Comparison of ENCODE assay signal across 32 cellular contexts in genomic region chr4:76679691-76680090, GRCh38.
DNase-seq lines count a peak whose midpoint lies in the region; ATAC-seq and TF ChIP-seq lines count a peak whose summit lies in the region.
"Had no signal": no experiment of that assay in that cellular context is flagged by ENCODE, and none has a peak within 500 bp of the region (broad histone marks: within the 10 kb centered on the region; RNA-seq: fewer than 3 reads in every experiment).

No MANE protein-coding gene starts in this region.

- no peak overlapping the region for H3K4ac ChIP-seq in mesenchymal stem cell (ENCODE audit: low read depth in 1 of 2, low read length in 2 of 2)

- peaks cover 0 to 8% (median 2%) of the 10 kb centered on the region in 4 donors for H3K4me1 ChIP-seq in upper lobe of left lung
- peaks cover 5% of the 10 kb centered on the region for H3K4me1 ChIP-seq in mesenchymal stem cell (ENCODE audit: control insufficient read depth, insufficient read depth, low read depth, low read length)
- H3K4me1 ChIP-seq: breast epithelium, colonic mucosa, spleen had no signal

- H3K27ac Mint-ChIP-seq in activated T-cell treated with anti-CD3 and anti-CD28 coated beads, Interleukin-2, amount 50 U/mL, for 72 hours: no peak overlapping the region
- H3K27ac Mint-ChIP-seq: activated CD4-positive, alpha-beta T cell treated with anti-CD3 and anti-CD28 coated beads for 36 hours; activated CD8-positive, alpha-beta T cell treated with anti-CD3 and anti-CD28 coated beads for 36 hours; activated naive CD4-positive, alpha-beta T cell treated with anti-CD3 and anti-CD28 coated beads, Interleukin-2, amount 50 U/mL, for 24 hours had no signal

- H4K91ac ChIP-seq in mesenchymal stem cell (ENCODE audit: low read length): no peak overlapping the region

- no peaks in the 10 kb centered on the region for H3K36me3 Mint-ChIP-seq in activated T-cell treated with anti-CD3 and anti-CD28 coated beads, Interleukin-2, amount 50 U/mL, for 72 hours (ENCODE audit: insufficient read depth in 2 of 2)
- H3K36me3 Mint-ChIP-seq: activated naive CD4-positive, alpha-beta T cell treated with anti-CD3 and anti-CD28 coated beads, Interleukin-2, amount 50 U/mL, for 24 hours had no signal

- H3K27ac ChIP-seq in upper lobe of left lung: peak overlapping the region in 3 of 4 donors; percentile 10 to 22 (median 18)
- no peak overlapping the region for H3K27ac ChIP-seq in mesenchymal stem cell (ENCODE audit: low read length, poor library complexity, severe bottlenecking)
- H3K27ac ChIP-seq: 22Rv1, breast epithelium, C4-2B, colonic mucosa, Peyer's patch, right lobe of liver, spleen had no signal

- no peak overlapping the region for H3K23ac ChIP-seq in mesenchymal stem cell (ENCODE audit: low read length in 2 of 2)

- peak overlapping the region in 1 of 2 experiments; percentile 0 for H2BK12ac ChIP-seq in mesenchymal stem cell (ENCODE audit: low read length in 2 of 2)

- H3K9me3 Mint-ChIP-seq in activated T-cell treated with anti-CD3 and anti-CD28 coated beads, Interleukin-2, amount 50 U/mL, for 72 hours: no peaks in the 10 kb centered on the region
- H3K9me3 Mint-ChIP-seq: activated CD8-positive, alpha-beta T cell treated with anti-CD3 and anti-CD28 coated beads for 36 hours; activated naive CD4-positive, alpha-beta T cell treated with anti-CD3 and anti-CD28 coated beads, Interleukin-2, amount 50 U/mL, for 24 hours had no signal

- TF ChIP-seq CTCF in upper lobe of left lung (IDR thresholded peaks at IDR 0.05): peak in 1 of 6 experiments; percentile 9

- no peak overlapping the region for H3K18ac ChIP-seq in mesenchymal stem cell (ENCODE audit: low read depth in 1 of 2, low read length in 2 of 2)

- peak in 1 of 4 donors; percentile 73 for TF ChIP-seq EP300 in upper lobe of left lung (IDR thresholded peaks at IDR 0.05)

- H2AK5ac ChIP-seq in mesenchymal stem cell (ENCODE audit: low read length, severe bottlenecking): no peak overlapping the region

- no peak overlapping the region for H2BK120ac ChIP-seq in mesenchymal stem cell (ENCODE audit: low read depth, low read length)

- H4K8ac ChIP-seq in mesenchymal stem cell (ENCODE audit: low read length): no peak overlapping the region

- H3K4me1 Mint-ChIP-seq in activated T-cell treated with anti-CD3 and anti-CD28 coated beads, Interleukin-2, amount 50 U/mL, for 72 hours (ENCODE audit: low read depth): no peaks in the 10 kb centered on the region
- H3K4me1 Mint-ChIP-seq: activated CD4-positive, alpha-beta T cell treated with anti-CD3 and anti-CD28 coated beads for 36 hours; activated naive CD4-positive, alpha-beta T cell treated with anti-CD3 and anti-CD28 coated beads, Interleukin-2, amount 50 U/mL, for 24 hours had no signal

- no peak overlapping the region for H3K14ac ChIP-seq in mesenchymal stem cell (ENCODE audit: low read length in 2 of 2)

- H3K4me3 ChIP-seq in upper lobe of left lung (no peak overlapping the region), mesenchymal stem cell (ENCODE audit: insufficient read depth in 1 of 2, low read depth in 1 of 2, low read length in 2 of 2) (no peak overlapping the region)
- H3K4me3 ChIP-seq: breast epithelium, colonic mucosa, K562, Peyer's patch, right lobe of liver, spleen, tibial artery had no signal

- H3K4me2 ChIP-seq in mesenchymal stem cell (ENCODE audit: low read length, poor library complexity, severe bottlenecking): no peak overlapping the region

- no peak overlapping the region for H3K9ac ChIP-seq in mesenchymal stem cell (ENCODE audit: low read length)

- H3K27me3 ChIP-seq in upper lobe of left lung (no peaks in the 10 kb centered on the region), mesenchymal stem cell (ENCODE audit: control insufficient read depth in 1 of 2, insufficient read depth in 1 of 2, low read length in 2 of 2) (peaks cover 0 to 5% of the 10 kb centered on the region in 2 experiments)
- H3K27me3 ChIP-seq: breast epithelium, colonic mucosa, Peyer's patch, right lobe of liver, tibial artery had no signal

- no peak overlapping the region for H2BK15ac ChIP-seq in mesenchymal stem cell (ENCODE audit: low read depth, poor library complexity, severe bottlenecking)

- DNase-seq in DMS53 (lab: John Stamatoyannopoulos, UW) (peak; percentile 20), DMS53 treated with DMSO at 0.1 percent for 48 hours (lab: John Stamatoyannopoulos, UW; ENCODE audit: unreplicated experiment) (no peak), NCI-H345 (lab: John Stamatoyannopoulos, UW) (peak; percentile 47), left kidney (ENCODE audit: low read depth, low spot score) (peak; percentile 74), upper lobe of left lung (peak in 1 of 2 donors; percentile 30), mesenchymal stem cell (no peak), posterior vena cava (ENCODE audit: low spot score) (no peak)
- no peak for DNase-seq in activated T-cell treated with anti-CD3 and anti-CD28 coated beads, Interleukin-2, amount 50 U/mL, for 72 hours
- DNase-seq: activated CD4-positive, alpha-beta T cell treated with anti-CD3 and anti-CD28 coated beads for 36 hours; activated CD8-positive, alpha-beta memory T cell treated with anti-CD3 and anti-CD28 coated beads, Interleukin-2, amount 50 U/mL, for 48 hours; activated CD8-positive, alpha-beta T cell treated with anti-CD3 and anti-CD28 coated beads for 36 hours; amygdala; Caco-2; colonic mucosa; effector CD4-positive, alpha-beta T cell; hypothalamus; left cardiac atrium; NCI-H1092; NCI-H2029; NCI-H446; NCI-H82; Peyer's patch; posterior cingulate gyrus; right lobe of liver; SIG-M5; spleen; tibial artery had no signal

- H3K9me3 ChIP-seq in upper lobe of left lung: no peaks in the 10 kb centered on the region
- H3K9me3 ChIP-seq in mesenchymal stem cell (ENCODE audit: control insufficient read depth, low read length): no peaks in the 10 kb centered on the region
- H3K9me3 ChIP-seq: breast epithelium, Caco-2, colonic mucosa, Peyer's patch, right lobe of liver, spleen, tibial artery had no signal

- no peak overlapping the region for H3K4me3 Mint-ChIP-seq in activated T-cell treated with anti-CD3 and anti-CD28 coated beads, Interleukin-2, amount 50 U/mL, for 72 hours
- H3K4me3 Mint-ChIP-seq: activated CD4-positive, alpha-beta T cell treated with anti-CD3 and anti-CD28 coated beads for 36 hours; activated CD8-positive, alpha-beta T cell treated with anti-CD3 and anti-CD28 coated beads for 36 hours; activated naive CD4-positive, alpha-beta T cell treated with anti-CD3 and anti-CD28 coated beads, Interleukin-2, amount 50 U/mL, for 24 hours had no signal

- H3K79me1 ChIP-seq in mesenchymal stem cell (replicated peaks; ENCODE audit: low read length, poor library complexity, severe bottlenecking): no peaks in the 10 kb centered on the region

- H2BK5ac ChIP-seq in mesenchymal stem cell (ENCODE audit: low read depth, low read length, poor library complexity, severe bottlenecking): no peak overlapping the region

- TF ChIP-seq POLR2A in upper lobe of left lung (IDR thresholded peaks at IDR 0.05): no peak

- no peaks in the 10 kb centered on the region for H3K36me3 ChIP-seq in upper lobe of left lung
- H3K36me3 ChIP-seq in mesenchymal stem cell (ENCODE audit: control insufficient read depth in 1 of 2, insufficient read depth in 2 of 2, low read depth in 1 of 2, low read length in 2 of 2): no peaks in the 10 kb centered on the region
- H3K36me3 ChIP-seq: breast epithelium, colonic mucosa, Peyer's patch, right lobe of liver, spleen, tibial artery had no signal

- ATAC-seq in upper lobe of left lung (ENCODE audit: low FRiP score in 2 of 2): peak; percentile 26 to 80
- no peak for ATAC-seq in activated T-cell treated with anti-CD3 and anti-CD28 coated beads, Interleukin-2, amount 50 U/mL, for 72 hours (replicated peaks in 1 of 2)
- ATAC-seq: activated CD4-positive, alpha-beta T cell treated with anti-CD3 and anti-CD28 coated beads for 36 hours; activated CD8-positive, alpha-beta T cell treated with anti-CD3 and anti-CD28 coated beads for 36 hours; K562; right lobe of liver had no signal

- WGBS in upper lobe of left lung, 2 donors: 63 to 71% methylated on average over 4 of the region's 4 CpGs
- 88% methylated on average over 4 of the region's 4 CpGs for WGBS in mesenchymal stem cell

- intact Hi-C loops in posterior vena cava (cut with DNase I): no loop called here

- no peak overlapping the region for H2AFZ ChIP-seq in mesenchymal stem cell (ENCODE audit: low read depth, low read length)

- H3K27me3 Mint-ChIP-seq in activated T-cell treated with anti-CD3 and anti-CD28 coated beads, Interleukin-2, amount 50 U/mL, for 72 hours (ENCODE audit: low read depth): peaks cover 43% of the 10 kb centered on the region

Comparison
In these comparisons a context has a peak if more than half of its experiments do, and no peak if none do; other contexts are left out.
1. DNase-seq: peak in DMS53 (single experiment), NCI-H345 (single experiment) and left kidney (single experiment); none in DMS53 treated with DMSO at 0.1 percent for 48 hours (single experiment), mesenchymal stem cell (single experiment), activated T-cell treated with anti-CD3 and anti-CD28 coated beads, Interleukin-2, amount 50 U/mL, for 72 hours (0 of 2) and posterior vena cava (single experiment).
2. ATAC-seq: peak in upper lobe of left lung (2 of 2); none in activated T-cell treated with anti-CD3 and anti-CD28 coated beads, Interleukin-2, amount 50 U/mL, for 72 hours (0 of 2).